In the genomic region with DNA sequence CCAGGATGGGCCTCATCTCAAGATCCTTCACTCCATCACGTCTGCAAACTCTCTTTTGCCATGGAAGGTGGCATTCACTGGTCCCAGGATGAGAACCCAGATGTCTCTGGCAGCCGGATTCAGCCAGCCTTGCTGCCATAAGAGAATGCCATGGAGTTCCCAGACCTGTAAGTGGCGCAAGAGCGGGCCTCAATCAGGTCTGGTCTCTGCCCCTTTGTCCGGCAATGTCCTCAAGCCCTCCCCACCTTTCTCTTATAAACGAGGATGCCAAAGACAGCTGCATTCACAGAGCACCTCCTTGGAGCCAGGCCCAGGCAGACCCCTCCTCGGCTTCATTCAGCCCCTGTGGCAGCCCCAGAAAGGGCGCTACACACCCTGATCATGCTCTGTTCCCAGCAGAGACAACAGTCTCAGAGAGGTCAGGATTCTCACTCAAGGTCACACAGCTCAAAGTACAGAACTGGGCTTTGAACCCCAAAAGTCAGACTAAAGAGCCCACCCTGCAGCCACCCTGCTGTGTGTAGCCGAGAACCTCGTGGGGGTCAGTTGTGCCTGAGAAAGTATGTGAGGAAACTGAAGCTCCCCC, we compare ENCODE assay signal across 22 cellular contexts.
"Had no signal": no experiment of that assay in that cellular context is flagged by ENCODE, and none has a peak within 500 bp of the region (broad histone marks: within the 10 kb centered on the region; RNA-seq: fewer than 3 reads in every experiment).

No MANE protein-coding gene starts in this region.

- H3K27ac Mint-ChIP-seq: activated CD4-positive, alpha-beta memory T cell treated with anti-CD3 and anti-CD28 coated beads, Interleukin-2, amount 10 ng/mL, durations not matched to agents 7 days and 5 days; activated CD4-positive, alpha-beta T cell treated with anti-CD3 and anti-CD28 coated beads, Interleukin-2, amount 10 ng/mL, durations not matched to agents 7 days and 5 days; activated naive CD4-positive, alpha-beta T cell treated with anti-CD3 and anti-CD28 coated beads, Interleukin-2, amount 10 ng/mL, durations not matched to agents 7 days and 5 days; activated naive CD8-positive, alpha-beta T cell treated with anti-CD3 and anti-CD28 coated beads for 36 hours; activated T-cell treated with anti-CD3 and anti-CD28 coated beads, Interleukin-2, amount 50 U/mL, for 72 hours; activated T-helper 2 cell treated with anti-CD3 and anti-CD28 coated beads, Interferon-gamma antibody, Interleukin-2, Interleukin-4, amounts not matched to agents 10 μg/mL and 5 μg/mL and 100 μg/mL, durations not matched to agents 14 hours and 24 hours and 36 hours; T-cell had no signal

- H3K27me3 Mint-ChIP-seq: activated CD4-positive, alpha-beta memory T cell treated with anti-CD3 and anti-CD28 coated beads, Interleukin-2, amount 10 ng/mL, durations not matched to agents 7 days and 5 days had no signal

- H3K27ac ChIP-seq: breast epithelium, VCaP had no signal

- DNase-seq: activated CD4-positive, alpha-beta memory T cell treated with anti-CD3 and anti-CD28 coated beads, Interleukin-2, amount 10 ng/mL, durations not matched to agents 7 days and 5 days; activated CD4-positive, alpha-beta T cell treated with anti-CD3 and anti-CD28 coated beads, Interleukin-2, amount 10 ng/mL, durations not matched to agents 7 days and 5 days; activated CD4-positive, CD25-positive, alpha-beta regulatory T cell; activated gamma-delta T cell treated with Interleukin-2 at 50 U/mL for 16 hours; activated naive CD4-positive, alpha-beta T cell treated with anti-CD3 and anti-CD28 coated beads, Interleukin-2, amount 10 ng/mL, durations not matched to agents 7 days and 5 days; activated naive CD8-positive, alpha-beta T cell treated with anti-CD3 and anti-CD28 coated beads for 36 hours; activated T-cell treated with anti-CD3 and anti-CD28 coated beads for 4 hours; activated T-cell treated with anti-CD3 and anti-CD28 coated beads, Interleukin-2, amount 50 U/mL, for 72 hours; central memory CD4-positive, alpha-beta T cell; Karpas-422; MM.1S; NCI-H1105; NCI-H1436 treated with DMSO at 0.1 percent for 48 hours; NCI-H187; NCI-H2081; NCI-H510A treated with DMSO at 0.1 percent for 48 hours; PC-3; SHP77 treated with DMSO at 0.1 percent for 48 hours; T-cell had no signal

- H3K4me1 Mint-ChIP-seq: activated CD4-positive, alpha-beta memory T cell treated with anti-CD3 and anti-CD28 coated beads, Interleukin-2, amount 10 ng/mL, durations not matched to agents 7 days and 5 days; activated CD4-positive, alpha-beta T cell treated with anti-CD3 and anti-CD28 coated beads, Interleukin-2, amount 10 ng/mL, durations not matched to agents 7 days and 5 days; activated naive CD4-positive, alpha-beta T cell treated with anti-CD3 and anti-CD28 coated beads, Interleukin-2, amount 10 ng/mL, durations not matched to agents 7 days and 5 days; activated naive CD8-positive, alpha-beta T cell treated with anti-CD3 and anti-CD28 coated beads for 36 hours had no signal

- H3K9me3 Mint-ChIP-seq: activated CD4-positive, alpha-beta memory T cell treated with anti-CD3 and anti-CD28 coated beads, Interleukin-2, amount 10 ng/mL, durations not matched to agents 7 days and 5 days; activated CD4-positive, alpha-beta T cell treated with anti-CD3 and anti-CD28 coated beads, Interleukin-2, amount 10 ng/mL, durations not matched to agents 7 days and 5 days; activated naive CD4-positive, alpha-beta T cell treated with anti-CD3 and anti-CD28 coated beads, Interleukin-2, amount 10 ng/mL, durations not matched to agents 7 days and 5 days; activated naive CD8-positive, alpha-beta T cell treated with anti-CD3 and anti-CD28 coated beads for 36 hours; activated T-cell treated with anti-CD3 and anti-CD28 coated beads, Interleukin-2, amount 50 U/mL, for 72 hours; activated T-helper 2 cell treated with anti-CD3 and anti-CD28 coated beads, Interferon-gamma antibody, Interleukin-2, Interleukin-4, amounts not matched to agents 10 μg/mL and 5 μg/mL and 100 μg/mL, durations not matched to agents 14 hours and 24 hours and 36 hours; T-cell had no signal

- ATAC-seq: activated T-cell treated with anti-CD3 and anti-CD28 coated beads, Interleukin-2, amount 50 U/mL, for 72 hours; PC-3; T-cell had no signal

- H3K4me1 ChIP-seq: breast epithelium had no signal

- H3K4me3 Mint-ChIP-seq: activated CD4-positive, alpha-beta memory T cell treated with anti-CD3 and anti-CD28 coated beads, Interleukin-2, amount 10 ng/mL, durations not matched to agents 7 days and 5 days; activated CD4-positive, alpha-beta T cell treated with anti-CD3 and anti-CD28 coated beads, Interleukin-2, amount 10 ng/mL, durations not matched to agents 7 days and 5 days; activated naive CD4-positive, alpha-beta T cell treated with anti-CD3 and anti-CD28 coated beads, Interleukin-2, amount 10 ng/mL, durations not matched to agents 7 days and 5 days; activated naive CD8-positive, alpha-beta T cell treated with anti-CD3 and anti-CD28 coated beads for 36 hours; activated T-cell treated with anti-CD3 and anti-CD28 coated beads, Interleukin-2, amount 50 U/mL, for 72 hours; T-cell had no signal

- H3K9me3 ChIP-seq: breast epithelium had no signal

- H3K36me3 ChIP-seq: breast epithelium had no signal

- H3K36me3 Mint-ChIP-seq: activated naive CD4-positive, alpha-beta T cell treated with anti-CD3 and anti-CD28 coated beads, Interleukin-2, amount 10 ng/mL, durations not matched to agents 7 days and 5 days; activated naive CD8-positive, alpha-beta T cell treated with anti-CD3 and anti-CD28 coated beads for 36 hours; T-cell had no signal
